ENCODE assay signal across 23 cellular contexts in genomic region chr22:47288640-47289039, GRCh38.
DNase-seq lines count a peak whose midpoint lies in the region; ATAC-seq, FAIRE-seq and TF ChIP-seq lines count a peak whose summit lies in the region.
"Had no signal": no experiment of that assay in that cellular context is flagged by ENCODE, and none has a peak within 500 bp of the region (broad histone marks: within the 10 kb centered on the region; RNA-seq: fewer than 3 reads in every experiment).

No MANE protein-coding gene starts in this region.

- 77 to 80% methylated on average over 7 of the region's 7 CpGs for WGBS in sigmoid colon, 2 donors

- ATAC-seq in stimulated activated naive CD8-positive, alpha-beta T cell treated with anti-CD3 and anti-CD28 coated beads, Interleukin-15, amount 100 ng/mL, for 72 hours, result no peak
- no peak for ATAC-seq in stimulated activated naive CD8-positive, alpha-beta T cell treated with anti-CD3 and anti-CD28 coated beads, Interleukin-15, Interleukin-2, amounts not matched to agents 100 U/mL and 50 U/mL, for 24 hours
- ATAC-seq in HG03460 (IDR thresholded peaks at IDR 0.05; ENCODE audit: unreplicated experiment), result no peak
- ATAC-seq: CD8-positive, alpha-beta T cell had no signal

- no peak overlapping the region for H3K27ac ChIP-seq in sigmoid colon
- H3K27ac ChIP-seq: 22Rv1, BLaER1, C4-2B had no signal

- H3K4me3 Mint-ChIP-seq in stimulated activated naive CD8-positive, alpha-beta T cell treated with anti-CD3 and anti-CD28 coated beads, Interleukin-15, amount 100 ng/mL, for 72 hours, result no peak overlapping the region
- H3K4me3 Mint-ChIP-seq: B cell; CD4-positive, CD25-positive, alpha-beta regulatory T cell; CD8-positive, alpha-beta T cell had no signal

- H3K9me3 ChIP-seq in sigmoid colon, result no peaks in the 10 kb centered on the region
- H3K9me3 ChIP-seq: BLaER1, Caco-2 had no signal

- H3K4me3 ChIP-seq in sigmoid colon, result no peak overlapping the region
- H3K4me3 ChIP-seq: BLaER1 had no signal

- H3K27ac Mint-ChIP-seq in stimulated activated naive CD8-positive, alpha-beta T cell treated with anti-CD3 and anti-CD28 coated beads, Interleukin-15, amount 100 ng/mL, for 72 hours, result peak overlapping the region; percentile 22 to 44
- H3K27ac Mint-ChIP-seq: B cell; CD4-positive, CD25-positive, alpha-beta regulatory T cell; CD8-positive, alpha-beta T cell had no signal

- H3K4me1 Mint-ChIP-seq in stimulated activated naive CD8-positive, alpha-beta T cell treated with anti-CD3 and anti-CD28 coated beads, Interleukin-15, amount 100 ng/mL, for 72 hours, result no peaks in the 10 kb centered on the region
- H3K4me1 Mint-ChIP-seq: B cell; CD4-positive, CD25-positive, alpha-beta regulatory T cell had no signal

- H3K36me3 ChIP-seq in sigmoid colon, result no peaks in the 10 kb centered on the region
- H3K36me3 ChIP-seq: BLaER1 had no signal

- no peaks in the 10 kb centered on the region for H3K4me1 ChIP-seq in sigmoid colon
- H3K4me1 ChIP-seq: Caco-2 had no signal

- no peaks in the 10 kb centered on the region for H3K9me3 Mint-ChIP-seq in stimulated activated naive CD8-positive, alpha-beta T cell treated with anti-CD3 and anti-CD28 coated beads, Interleukin-15, amount 100 ng/mL, for 72 hours
- H3K9me3 Mint-ChIP-seq: CD8-positive, alpha-beta T cell had no signal

- no peak for TF ChIP-seq POLR2A in sigmoid colon (IDR thresholded peaks at IDR 0.05)

- H3K27me3 ChIP-seq in sigmoid colon, result peaks cover 0 to 19% (median 0%) of the 10 kb centered on the region in 3 donors
- H3K27me3 ChIP-seq: BLaER1 had no signal

- DNase-seq in NCI-H748 (lab: John Stamatoyannopoulos, UW; ENCODE audit: unreplicated experiment), result peak; percentile 45
- no peak for DNase-seq in NCI-H748 treated with DMSO at 0.1 percent for 48 hours (lab: John Stamatoyannopoulos, UW)
- DNase-seq in stimulated activated naive CD8-positive, alpha-beta T cell treated with anti-CD3 and anti-CD28 coated beads, Interleukin-15, amount 100 ng/mL, for 72 hours, result no peak
- DNase-seq in stimulated activated naive CD8-positive, alpha-beta T cell treated with anti-CD3 and anti-CD28 coated beads, Interleukin-15, Interleukin-2, amounts not matched to agents 100 U/mL and 50 U/mL, for 24 hours, result no peak
- peak; percentile 35 for DNase-seq in sigmoid colon
- no peak for DNase-seq in KG1 (lab: John Stamatoyannopoulos, UW)
- no peak for DNase-seq in frontal cortex (ENCODE audit: low spot score in 2 of 2)
- DNase-seq: CD4-positive, CD25-positive, alpha-beta regulatory T cell; CD8-positive, alpha-beta T cell; DMS153; DND-41; GOT3; HCEC 1CT had no signal

- intact Hi-C loops in sigmoid colon (cut with DNase I), result loop anchor here (10.0 kb wide), 2 partner anchors 56 to 996 kb away; no protein-coding TSS in a partner anchor

- TF ChIP-seq CTCF in sigmoid colon (IDR thresholded peaks at IDR 0.05), result no peak

- no peak for FAIRE-seq in frontal cortex (lab: Jason Lieb, UNC)
- FAIRE-seq: A204.1, G401.6, GM12892, H54 had no signal

- H3K27me3 Mint-ChIP-seq in stimulated activated naive CD8-positive, alpha-beta T cell treated with anti-CD3 and anti-CD28 coated beads, Interleukin-15, amount 100 ng/mL, for 72 hours, result peaks cover 13% of the 10 kb centered on the region
- H3K27me3 Mint-ChIP-seq: B cell had no signal

- no peak for TF ChIP-seq EP300 in sigmoid colon (IDR thresholded peaks at IDR 0.05)

Comparison
In these comparisons a context has a peak if more than half of its experiments do, and no peak if none do; other contexts are left out.
1. DNase-seq: peak in NCI-H748 (single experiment) and sigmoid colon (single experiment); none in NCI-H748 treated with DMSO at 0.1 percent for 48 hours (single experiment), stimulated activated naive CD8-positive, alpha-beta T cell treated with anti-CD3 and anti-CD28 coated beads, Interleukin-15, amount 100 ng/mL, for 72 hours (0 of 2), stimulated activated naive CD8-positive, alpha-beta T cell treated with anti-CD3 and anti-CD28 coated beads, Interleukin-15, Interleukin-2, amounts not matched to agents 100 U/mL and 50 U/mL, for 24 hours (single experiment), KG1 (single experiment) and frontal cortex (0 of 2).